In the genomic region with DNA sequence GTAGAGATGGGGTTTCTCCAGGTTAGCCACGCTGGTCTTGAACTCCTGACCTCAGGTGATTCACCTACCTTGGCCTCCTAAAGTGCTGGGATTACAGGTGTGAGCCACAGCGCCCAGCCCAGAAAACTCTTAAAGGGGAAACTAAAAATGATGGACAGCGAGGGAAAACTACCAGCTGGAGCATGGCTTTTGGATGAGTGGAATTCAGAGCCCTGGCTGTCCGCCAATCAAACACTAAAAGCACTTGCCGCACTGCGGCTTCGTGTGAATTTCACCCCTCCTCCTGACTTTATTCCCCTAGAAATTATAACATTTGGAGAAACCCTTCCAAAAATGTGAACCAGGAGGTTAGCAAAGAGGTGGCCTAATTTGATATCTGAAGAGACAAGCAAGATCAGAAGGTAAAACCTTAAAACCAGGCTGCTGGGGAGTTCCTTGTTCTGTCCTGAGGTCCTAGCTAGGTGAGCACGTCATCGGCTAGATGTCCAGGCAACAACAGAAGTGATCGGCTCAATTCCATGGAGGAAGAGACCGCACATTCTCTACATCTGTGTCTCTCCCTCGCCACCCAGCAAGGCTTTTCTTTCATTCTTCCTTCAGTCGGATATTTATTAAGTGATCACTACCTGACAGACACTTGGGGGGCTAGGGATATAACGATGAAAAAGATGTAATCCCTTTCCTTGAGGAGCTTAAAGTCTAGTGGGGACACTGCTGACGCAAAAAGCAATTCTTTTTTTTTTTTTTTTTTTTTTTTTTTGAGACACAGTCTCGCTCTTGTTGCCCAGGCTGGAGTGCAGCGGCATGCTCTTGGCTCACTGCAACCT, we compare ENCODE assay signal across 22 cellular contexts. TPM values are rescaled to one million over a fixed set of nuclear protein-coding genes. Genes with fewer than 3 reads are reported as not detected.
DNase-seq lines count a peak whose midpoint lies in the region; ATAC-seq and TF ChIP-seq lines count a peak whose summit lies in the region.
"Had no signal": no experiment of that assay in that cellular context is flagged by ENCODE, and none has a peak within 500 bp of the region (broad histone marks: within the 10 kb centered on the region; RNA-seq: fewer than 3 reads in every experiment).

No MANE protein-coding gene starts in this region.

- POLR2A ChIA-PET in PC-9 (lab: Charles Lee; ENCODE audit: unreplicated experiment): interaction anchor here (0.5 to 0.6 kb wide), 4 partner anchors 12 to 1455 kb away, joined by 4 to 5 read pairs (median 4); a partner anchor contains a TSS

- DNase-seq in A172 (ENCODE audit: low spot score): peak; percentile 69
- peak; percentile 81 for DNase-seq in DMS153 treated with DMSO at 0.1 percent for 48 hours (lab: John Stamatoyannopoulos, UW; ENCODE audit: unreplicated experiment)
- peak; percentile 82 to 94 for DNase-seq in PC-9
- DNase-seq in fibroblast of mammary gland (ENCODE audit: low read depth): peak; percentile 23
- DNase-seq in NCI-H345 treated with DMSO at 0.1 percent for 48 hours (lab: John Stamatoyannopoulos, UW; ENCODE audit: unreplicated experiment): no peak
- no peak for DNase-seq in SIG-M5 treated with dmso at 0.1 percent for 504 hours (lab: John Stamatoyannopoulos, UW; ENCODE audit: unreplicated experiment)
- DNase-seq in NCI-H774 (lab: John Stamatoyannopoulos, UW): no peak
- DNase-seq: activated CD8-positive, alpha-beta T cell treated with anti-CD3 and anti-CD28 coated beads, Interleukin-2, amount 10 ng/mL, durations not matched to agents 7 days and 5 days; activated T-cell treated with anti-CD3 and anti-CD28 coated beads, Interleukin-2, amount 50 U/mL, for 4 hours; naive thymus-derived CD4-positive, alpha-beta T cell; NCI-H526; SK-N-SH; stimulated activated naive B cell treated with anti-CD40 and anti-IgM and Interleukin-4, amounts not matched to agents 10 μg/mL and 1 μg/mL and 100 μg/mL, for 72 hours; T-helper 9 cell; tibial artery had no signal

- H3K36me3 ChIP-seq in PC-9 (ENCODE audit: low read depth): peaks cover 18% of the 10 kb centered on the region
- H3K36me3 ChIP-seq: ascending aorta, tibial artery had no signal

- H3K4me3 ChIP-seq in PC-9 (peak overlapping the region; percentile 68), fibroblast of mammary gland (ENCODE audit: control insufficient read depth, low read depth, low read length) (no peak overlapping the region)
- H3K4me3 ChIP-seq: ascending aorta, hepatocyte, tibial artery had no signal

- H3K27ac ChIP-seq in PC-9: peak overlapping the region; percentile 95
- H3K27ac ChIP-seq: ascending aorta, hepatocyte, parathyroid adenoma, tibial artery had no signal

- TF ChIP-seq CTCF in PC-9 (conservative IDR thresholded peaks at IDR 0.05): no peak
- no peak for TF ChIP-seq CTCF in fibroblast of mammary gland (conservative IDR thresholded peaks at IDR 0.05; ENCODE audit: control insufficient read depth, insufficient read depth, low read depth, low read length)

- H3K27me3 ChIP-seq in PC-9 (ENCODE audit: insufficient read depth, low read depth): no peaks in the 10 kb centered on the region
- H3K27me3 ChIP-seq: ascending aorta, hepatocyte had no signal

- CTCF ChIA-PET in PC-9 (lab: Charles Lee): interaction anchor here (0.6 to 0.7 kb wide), 2 partner anchors 49 to 89 kb away, joined by 4 to 8 read pairs; a partner anchor contains a TSS

- BruUV-seq in PC-9 (replicated peaks; lab: Mats Ljungman, UMichigan): no TSS peak

- H3F3A ChIP-seq in PC-9 (ENCODE audit: insufficient read depth, low read depth): peaks cover 62% of the 10 kb centered on the region

- no peaks in the 10 kb centered on the region for H3K9me2 ChIP-seq in PC-9 (ENCODE audit: insufficient read depth)
- H3K9me2 ChIP-seq: SK-N-SH had no signal

- H3K4me1 ChIP-seq in PC-9 (replicated peaks; ENCODE audit: insufficient read depth): peaks cover 53% of the 10 kb centered on the region
- H3K4me1 ChIP-seq: ascending aorta, parathyroid adenoma, tibial artery had no signal

- peaks cover 23% of the 10 kb centered on the region for H4K20me1 ChIP-seq in PC-9 (ENCODE audit: insufficient read depth)

- peak overlapping the region; percentile 76 for H2AFZ ChIP-seq in PC-9
- H2AFZ ChIP-seq: hepatocyte, parathyroid adenoma had no signal

- intact Hi-C loops in PC-9 (cut with micrococcal nuclease; ENCODE audit: unreplicated experiment): loop anchor here (1.0 to 5.0 kb wide), 5 partner anchors 58 to 199 kb away; a partner anchor contains a TSS

- H3K4me2 ChIP-seq in PC-9: peak overlapping the region; percentile 93
- H3K4me2 ChIP-seq: hepatocyte, SK-N-SH had no signal

- peaks cover 81% of the 10 kb centered on the region for H3K79me2 ChIP-seq in PC-9 (ENCODE audit: low read depth)
- H3K79me2 ChIP-seq: hepatocyte, parathyroid adenoma had no signal

- no peaks in the 10 kb centered on the region for H3K9me3 ChIP-seq in PC-9 (ENCODE audit: insufficient read depth, low read depth)
- H3K9me3 ChIP-seq: ascending aorta, SK-N-SH, tibial artery had no signal

- no peak for ATAC-seq in GM18511 (IDR thresholded peaks at IDR 0.05; ENCODE audit: unreplicated experiment)
- ATAC-seq: activated CD8-positive, alpha-beta T cell treated with anti-CD3 and anti-CD28 coated beads, Interleukin-2, amount 10 ng/mL, durations not matched to agents 7 days and 5 days; activated T-cell treated with anti-CD3 and anti-CD28 coated beads, Interleukin-2, amount 50 U/mL, for 4 hours; naive thymus-derived CD4-positive, alpha-beta T cell; stimulated activated naive B cell treated with anti-CD40 and anti-IgM and Interleukin-4, amounts not matched to agents 10 μg/mL and 1 μg/mL and 100 μg/mL, for 72 hours had no signal

RNA-seq across cellular contexts. Expression of a gene that starts 1.7 kb away (rescaled TPM):
- total RNA-seq in A172 (2014; rRNA removed; shearing (Covaris generic)): 41.0 and 79.8 TPM in 2 replicates
- total RNA-seq in PC-9 (2021): 50.1 and 74.8 TPM in 2 replicates
- total RNA-seq: activated CD8-positive, alpha-beta T cell treated with anti-CD3 and anti-CD28 coated beads, Interleukin-2, amount 10 ng/mL, durations not matched to agents 7 days and 5 days; activated T-cell treated with anti-CD3 and anti-CD28 coated beads, Interleukin-2, amount 50 U/mL, for 4 hours; ascending aorta; cerebellum; hepatocyte; lung microvascular endothelial cell; OCI-LY7 had no signal

RNA-seq across cellular contexts. Expression of a gene that starts 18.5 kb away (rescaled TPM):
- total RNA-seq in A172 (2014; rRNA removed; shearing (Covaris generic)): 15.8 and 32.6 TPM in 2 replicates
- 5.1 and 5.3 TPM in 2 replicates for total RNA-seq in PC-9 (2021)
- total RNA-seq: ascending aorta had no signal

RNA-seq across cellular contexts. Expression of a gene that starts 49.0 kb away (rescaled TPM):
- 111 and 153 TPM in 2 replicates for total RNA-seq in A172 (2014; rRNA removed; shearing (Covaris generic))
- total RNA-seq in PC-9 (2021): 74.4 and 91.2 TPM in 2 replicates

Comparison
In these comparisons a context has a peak if more than half of its experiments do, and no peak if none do; other contexts are left out.
1. DNase-seq: peak in A172 (single experiment), DMS153 treated with DMSO at 0.1 percent for 48 hours (single experiment), PC-9 (2 of 2) and fibroblast of mammary gland (single experiment); none in NCI-H345 treated with DMSO at 0.1 percent for 48 hours (single experiment), SIG-M5 treated with dmso at 0.1 percent for 504 hours (single experiment) and NCI-H774 (single experiment).